Comparison of ENCODE assay signal across 20 cellular contexts in genomic region chr10:125708971-125709503, GRCh38. TPM values are rescaled to one million over a fixed set of nuclear protein-coding genes. Genes with fewer than 3 reads are reported as not detected.
DNase-seq lines count a peak whose midpoint lies in the region; ATAC-seq and TF ChIP-seq lines count a peak whose summit lies in the region.
"Had no signal": no experiment of that assay in that cellular context is flagged by ENCODE, and none has a peak within 500 bp of the region (broad histone marks: within the 10 kb centered on the region; RNA-seq: fewer than 3 reads in every experiment).

No MANE protein-coding gene starts in this region.

- H3K18ac ChIP-seq in mesenchymal stem cell (ENCODE audit: low read depth in 1 of 2, low read length in 2 of 2), result no peak overlapping the region

- H4K8ac ChIP-seq in mesenchymal stem cell (ENCODE audit: low read length), result no peak overlapping the region

- WGBS in mesenchymal stem cell, result 41% methylated on average over 3 of the region's 5 CpGs

- no peak overlapping the region for H3K4me3 ChIP-seq in mesenchymal stem cell (ENCODE audit: insufficient read depth in 1 of 2, low read depth in 1 of 2, low read length in 2 of 2)
- no peak overlapping the region for H3K4me3 ChIP-seq in Peyer's patch
- H3K4me3 ChIP-seq: left lung, pancreas, suprapubic skin had no signal

- no peak overlapping the region for H3K4ac ChIP-seq in mesenchymal stem cell (ENCODE audit: low read depth in 1 of 2, low read length in 2 of 2)

- H2BK120ac ChIP-seq in mesenchymal stem cell (ENCODE audit: low read depth, low read length), result no peak overlapping the region

- H3K23ac ChIP-seq in mesenchymal stem cell (ENCODE audit: low read length in 2 of 2), result no peak overlapping the region

- H3K27me3 ChIP-seq in mesenchymal stem cell (ENCODE audit: control insufficient read depth in 1 of 2, insufficient read depth in 1 of 2, low read length in 2 of 2), result no peaks in the 10 kb centered on the region
- H3K27me3 ChIP-seq in Peyer's patch, result no peaks in the 10 kb centered on the region
- H3K27me3 ChIP-seq: left lung, pancreas, suprapubic skin had no signal

- H3K9ac ChIP-seq in mesenchymal stem cell (ENCODE audit: low read length), result no peak overlapping the region

- H3K4me1 ChIP-seq in mesenchymal stem cell (ENCODE audit: control insufficient read depth, insufficient read depth, low read depth, low read length), result peaks cover 3% of the 10 kb centered on the region
- peaks cover 0 to 10% (median 0%) of the 10 kb centered on the region in 4 donors for H3K4me1 ChIP-seq in Peyer's patch
- H3K4me1 ChIP-seq: suprapubic skin had no signal

- H2BK5ac ChIP-seq in mesenchymal stem cell (ENCODE audit: low read depth, low read length, poor library complexity, severe bottlenecking), result peak overlapping the region; percentile 51

- peaks cover 3% of the 10 kb centered on the region for H3K79me1 ChIP-seq in mesenchymal stem cell (replicated peaks; ENCODE audit: low read length, poor library complexity, severe bottlenecking)

- no peak for TF ChIP-seq CTCF in Peyer's patch (IDR thresholded peaks at IDR 0.05)

- H3K27ac ChIP-seq in mesenchymal stem cell (ENCODE audit: low read length, poor library complexity, severe bottlenecking), result no peak overlapping the region
- H3K27ac ChIP-seq in Peyer's patch, result no peak overlapping the region
- H3K27ac ChIP-seq: pancreas, suprapubic skin had no signal

- peaks cover 0 to 4% of the 10 kb centered on the region in 2 experiments for H3K36me3 ChIP-seq in mesenchymal stem cell (ENCODE audit: control insufficient read depth in 1 of 2, insufficient read depth in 2 of 2, low read depth in 1 of 2, low read length in 2 of 2)
- no peaks in the 10 kb centered on the region for H3K36me3 ChIP-seq in Peyer's patch
- H3K36me3 ChIP-seq: left lung, pancreas had no signal

- TF ChIP-seq POLR2A in Peyer's patch (IDR thresholded peaks at IDR 0.05), result no peak

- no peak overlapping the region for H4K91ac ChIP-seq in mesenchymal stem cell (ENCODE audit: low read length)

- no peaks in the 10 kb centered on the region for H3K9me3 ChIP-seq in mesenchymal stem cell (ENCODE audit: control insufficient read depth, low read length)
- H3K9me3 ChIP-seq in Peyer's patch, result no peaks in the 10 kb centered on the region
- H3K9me3 ChIP-seq: pancreas, suprapubic skin had no signal

- no peak overlapping the region for H2AFZ ChIP-seq in mesenchymal stem cell (ENCODE audit: low read depth, low read length)

- ATAC-seq in GM18861 (IDR thresholded peaks at IDR 0.05; ENCODE audit: unreplicated experiment) (peak; percentile 81), GM21786 (IDR thresholded peaks at IDR 0.05; ENCODE audit: unreplicated experiment) (peak; percentile 64), HG03354 (IDR thresholded peaks at IDR 0.05; ENCODE audit: poor library complexity, severe bottlenecking, unreplicated experiment) (peak; percentile 53), HG02870 (IDR thresholded peaks at IDR 0.05; ENCODE audit: unreplicated experiment) (no peak), GM18519 (IDR thresholded peaks at IDR 0.05; ENCODE audit: low FRiP score, unreplicated experiment) (no peak)
- ATAC-seq: pancreas had no signal

- H3K14ac ChIP-seq in mesenchymal stem cell (ENCODE audit: low read length in 2 of 2), result no peak overlapping the region

- H2AK5ac ChIP-seq in mesenchymal stem cell (ENCODE audit: low read length, severe bottlenecking), result no peak overlapping the region

- no peak overlapping the region for H2BK15ac ChIP-seq in mesenchymal stem cell (ENCODE audit: low read depth, poor library complexity, severe bottlenecking)

- no peak overlapping the region for H2BK12ac ChIP-seq in mesenchymal stem cell (ENCODE audit: low read length in 2 of 2)

- H3K4me2 ChIP-seq in mesenchymal stem cell (ENCODE audit: low read length, poor library complexity, severe bottlenecking), result no peak overlapping the region

- no peak for DNase-seq in mesenchymal stem cell
- no peak for DNase-seq in Peyer's patch
- DNase-seq in glomerular visceral epithelial cell (ENCODE audit: extremely low spot score), result no peak
- DNase-seq: activated naive CD4-positive, alpha-beta T cell; aorta; left lung; NCI-H146; pancreas; RPMI8226; stimulated activated CD4-positive, alpha-beta T cell treated with anti-CD3 and anti-CD28 coated beads, Interleukin-4, amount 100 ng/mL, for 24 hours; stimulated activated CD8-positive, alpha-beta memory T cell treated with anti-CD3 and anti-CD28 coated beads, Interleukin-4, amount 100 ng/mL, for 48 hours had no signal

RNA-seq across cellular contexts. Expression of gene EDRF1, which starts 10.5 kb away (rescaled TPM):
- polyA plus RNA-seq in mesenchymal stem cell (2013, experiment 1 of 2), result 12.3 TPM
- 11.8 TPM for polyA plus RNA-seq in mesenchymal stem cell (2013, experiment 2 of 2)
- 10 to 100 TPM; 24.3 to 60.2 (median 36.5) TPM for total RNA-seq in Peyer's patch

RNA-seq across cellular contexts. Expression of gene TEX36, which starts 26.1 kb away (rescaled TPM):
- polyA plus RNA-seq in mesenchymal stem cell (2013, experiment 1 of 2), result not detected
- not detected for polyA plus RNA-seq in mesenchymal stem cell (2013, experiment 2 of 2)
- total RNA-seq in Peyer's patch, result not detected
- total RNA-seq: activated CD4-positive, alpha-beta T cell treated with anti-CD3 and anti-CD28 coated beads, Interleukin-2, amount 10 ng/mL, durations not matched to agents 24 days and 14 days; aorta; fibroblast of villous mesenchyme; myocyte; pancreas; suprapubic skin had no signal
- polyA plus RNA-seq: aorta, pancreas had no signal

Comparison
In these comparisons a context has a peak if more than half of its experiments do, and no peak if none do; other contexts are left out.
1. ATAC-seq: peak in GM18861 (single experiment), GM21786 (single experiment) and HG03354 (single experiment); none in HG02870 (single experiment) and GM18519 (single experiment).